ENCODE assay signal across 20 cellular contexts in the genomic region with DNA sequence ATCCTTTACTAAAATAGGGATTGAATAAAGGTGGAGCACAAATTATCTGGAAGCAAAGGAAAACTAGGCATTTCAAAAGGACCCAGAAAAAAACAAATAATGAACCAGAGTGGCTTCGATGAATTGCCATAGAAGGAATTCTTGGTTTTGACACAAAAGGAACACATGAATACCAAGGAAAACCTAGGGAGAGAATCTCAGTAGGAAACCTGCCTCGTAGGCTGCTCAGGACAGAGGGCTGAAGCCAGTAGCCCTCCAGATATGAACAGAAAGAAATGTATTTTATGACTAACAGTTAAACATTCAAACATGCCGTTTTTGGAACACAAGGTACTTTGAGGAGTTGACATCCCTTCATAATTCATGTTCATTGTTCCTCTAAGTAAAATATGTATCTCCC.
DNase-seq lines count a peak whose midpoint lies in the region; ATAC-seq, FAIRE-seq and TF ChIP-seq lines count a peak whose summit lies in the region.
"Had no signal": no experiment of that assay in that cellular context is flagged by ENCODE, and none has a peak within 500 bp of the region (broad histone marks: within the 10 kb centered on the region; RNA-seq: fewer than 3 reads in every experiment).

No MANE protein-coding gene starts in this region.

- H3K36me3 Mint-ChIP-seq in WTC11 (no peaks in the 10 kb centered on the region), neural progenitor cell (no peaks in the 10 kb centered on the region), type B pancreatic cell (no peaks in the 10 kb centered on the region)
- H3K36me3 Mint-ChIP-seq: CD8-positive, alpha-beta memory T cell had no signal

- H4K20me1 ChIP-seq in neural progenitor cell (ENCODE audit: low read depth) = no peaks in the 10 kb centered on the region

- H3K36me3 ChIP-seq in HUES48 (ENCODE audit: control insufficient read depth, insufficient read depth, low read length) (no peaks in the 10 kb centered on the region), neural progenitor cell (no peaks in the 10 kb centered on the region), kidney (ENCODE audit: control insufficient read depth in 1 of 2, insufficient read depth in 2 of 2, low read length in 2 of 2) (no peaks in the 10 kb centered on the region)
- H3K36me3 ChIP-seq: BE2C had no signal

- peak overlapping the region; percentile 59 for H2AFZ ChIP-seq in neural progenitor cell (replicated peaks)

- H3K4me3 ChIP-seq in HUES48 (ENCODE audit: low read depth, low read length) = no peak overlapping the region
- H3K4me3 ChIP-seq in neural progenitor cell = no peak overlapping the region
- no peak overlapping the region for H3K4me3 ChIP-seq in kidney (ENCODE audit: low read length in 2 of 2)
- H3K4me3 ChIP-seq: BLaER1 treated with 17β-estradiol and CSF1 and Interleukin-3, amounts not matched to agents 10 nM and 100 nM had no signal

- TF ChIP-seq CTCF in WTC11 (IDR thresholded peaks at IDR 0.05) (no peak), neural progenitor cell (IDR thresholded peaks at IDR 0.05) (no peak), type B pancreatic cell (conservative IDR thresholded peaks at IDR 0.05) (no peak), kidney (IDR thresholded peaks at IDR 0.05; ENCODE audit: borderline replicate concordance, extremely low read depth, insufficient read depth) (no peak)

- peak overlapping the region; percentile 12 for H3K27ac Mint-ChIP-seq in WTC11
- H3K27ac Mint-ChIP-seq in neural progenitor cell = peak overlapping the region; percentile 88
- H3K27ac Mint-ChIP-seq in type B pancreatic cell = no peak overlapping the region
- H3K27ac Mint-ChIP-seq: CD4-positive, alpha-beta T cell; CD8-positive, alpha-beta memory T cell had no signal

- POLR2A ChIA-PET in WTC11 (lab: Charles Lee) = no interaction called here

- peaks cover 44% of the 10 kb centered on the region for H3K4me1 Mint-ChIP-seq in WTC11
- peaks cover 16% of the 10 kb centered on the region for H3K4me1 Mint-ChIP-seq in neural progenitor cell
- H3K4me1 Mint-ChIP-seq in type B pancreatic cell (ENCODE audit: unreplicated experiment) = no peaks in the 10 kb centered on the region
- H3K4me1 Mint-ChIP-seq: CD14-positive monocyte; CD8-positive, alpha-beta memory T cell had no signal

- peaks cover 7% of the 10 kb centered on the region for H3F3A ChIP-seq in neural progenitor cell (ENCODE audit: low read depth)

- no peak for DNase-seq in WTC11 (ENCODE audit: low spot score)
- DNase-seq in neural progenitor cell (ENCODE audit: low spot score) = no peak
- no peak for DNase-seq in type B pancreatic cell (ENCODE audit: extremely low spot score, unreplicated experiment)
- no peak for DNase-seq in NCI-H1092 (lab: John Stamatoyannopoulos, UW)
- no peak for DNase-seq in kidney
- no peak for DNase-seq in left colon
- DNase-seq: BE2C; CD4-positive, alpha-beta T cell; CD8-positive, alpha-beta memory T cell; DMS 273 treated with DMSO at 0.1 percent for 48 hours; DMS79; EL; GDM1; GOT3; H7 had no signal

- H3K27ac ChIP-seq in HUES48 (ENCODE audit: low read depth, low read length) (peak overlapping the region; percentile 40), neural progenitor cell (peak overlapping the region; percentile 25), kidney (ENCODE audit: low read depth in 2 of 2, low read length in 2 of 2) (no peak overlapping the region)
- H3K27ac ChIP-seq: BLaER1 treated with 17β-estradiol and CSF1 and Interleukin-3, amounts not matched to agents 10 nM and 100 nM had no signal

- no peak overlapping the region for H3K9ac ChIP-seq in HUES48 (ENCODE audit: low read depth, low read length)
- H3K9ac ChIP-seq in neural progenitor cell = no peak overlapping the region
- no peak overlapping the region for H3K9ac ChIP-seq in kidney (ENCODE audit: low read length in 2 of 2)
- H3K9ac ChIP-seq: BLaER1 treated with 17β-estradiol and CSF1 and Interleukin-3, amounts not matched to agents 10 nM and 100 nM had no signal

- H3K4me2 ChIP-seq in neural progenitor cell = peak overlapping the region; percentile 26
- H3K4me2 ChIP-seq: BLaER1 treated with 17β-estradiol and CSF1 and Interleukin-3, amounts not matched to agents 10 nM and 100 nM had no signal

- no peaks in the 10 kb centered on the region for H3K27me3 Mint-ChIP-seq in WTC11 (ENCODE audit: low read depth)
- H3K27me3 Mint-ChIP-seq in neural progenitor cell (ENCODE audit: insufficient read depth, low read depth) = no peaks in the 10 kb centered on the region
- H3K27me3 Mint-ChIP-seq in type B pancreatic cell = no peaks in the 10 kb centered on the region
- H3K27me3 Mint-ChIP-seq: CD4-positive, alpha-beta T cell had no signal

- H3K4me1 ChIP-seq in HUES48 (ENCODE audit: control insufficient read depth, insufficient read depth, low read length) (peaks cover 43% of the 10 kb centered on the region), neural progenitor cell (peaks cover 37% of the 10 kb centered on the region), kidney (ENCODE audit: control insufficient read depth in 1 of 2, insufficient read depth in 1 of 2, low read depth in 1 of 2, low read length in 2 of 2) (no peaks in the 10 kb centered on the region)
- H3K4me1 ChIP-seq: BE2C; BLaER1 treated with 17β-estradiol and CSF1 and Interleukin-3, amounts not matched to agents 10 nM and 100 nM had no signal

- H3K9me3 ChIP-seq in HUES48 (ENCODE audit: control insufficient read depth, insufficient read depth, low read length) = no peaks in the 10 kb centered on the region
- no peaks in the 10 kb centered on the region for H3K9me3 ChIP-seq in neural progenitor cell (ENCODE audit: low read depth)
- no peaks in the 10 kb centered on the region for H3K9me3 ChIP-seq in kidney (ENCODE audit: control insufficient read depth in 1 of 2, low read length in 2 of 2)
- H3K9me3 ChIP-seq: BE2C; BLaER1 treated with 17β-estradiol and CSF1 and Interleukin-3, amounts not matched to agents 10 nM and 100 nM had no signal

- no peaks in the 10 kb centered on the region for H3K9me3 Mint-ChIP-seq in WTC11
- H3K9me3 Mint-ChIP-seq in neural progenitor cell = no peaks in the 10 kb centered on the region
- H3K9me3 Mint-ChIP-seq in type B pancreatic cell = no peaks in the 10 kb centered on the region
- H3K9me3 Mint-ChIP-seq: CD14-positive monocyte; CD4-positive, alpha-beta T cell; CD8-positive, alpha-beta memory T cell had no signal

- no peaks in the 10 kb centered on the region for H3K27me3 ChIP-seq in HUES48 (ENCODE audit: control insufficient read depth, insufficient read depth, low read length)
- no peaks in the 10 kb centered on the region for H3K27me3 ChIP-seq in neural progenitor cell
- H3K27me3 ChIP-seq: BE2C; BLaER1 treated with 17β-estradiol and CSF1 and Interleukin-3, amounts not matched to agents 10 nM and 100 nM had no signal

- intact Hi-C loops in kidney (cut with DNase I) (no loop called here), left colon (cut with DNase I, micrococcal nuclease) (no loop called here)

- no peaks in the 10 kb centered on the region for H3K79me2 ChIP-seq in neural progenitor cell (ENCODE audit: low read depth)

- no peak overlapping the region for H3K4me3 Mint-ChIP-seq in WTC11
- H3K4me3 Mint-ChIP-seq in neural progenitor cell = no peak overlapping the region
- no peak overlapping the region for H3K4me3 Mint-ChIP-seq in type B pancreatic cell
- H3K4me3 Mint-ChIP-seq: CD14-positive monocyte; CD4-positive, alpha-beta T cell; CD8-positive, alpha-beta memory T cell had no signal

- FAIRE-seq in kidney (lab: Jason Lieb, UNC) = no peak
- FAIRE-seq: GM12891 had no signal

- CTCF ChIA-PET in WTC11 (lab: Charles Lee) = no interaction called here

- ATAC-seq in WTC11 (peak; percentile 80), left colon (no peak)
- ATAC-seq: HCT116 had no signal

TF ChIP-seq in WTC11, 78 proteins besides CTCF, POLR2A, EP300 and RAD21 (continues in another document):
- TF ChIP-seq ELF4 (CRISPR knock-in tag; IDR thresholded peaks at IDR 0.05; ENCODE audit: low read depth) (no peak), MYBL2 (CRISPR knock-in tag; IDR thresholded peaks at IDR 0.05) (no peak), ZBTB21 (CRISPR knock-in tag; IDR thresholded peaks at IDR 0.05; ENCODE audit: borderline replicate concordance) (no peak), RORB (CRISPR knock-in tag; IDR thresholded peaks at IDR 0.05) (no peak), KAT7 (CRISPR knock-in tag; IDR thresholded peaks at IDR 0.05; ENCODE audit: borderline replicate concordance) (no peak), NR1H2 (CRISPR knock-in tag; IDR thresholded peaks at IDR 0.05) (no peak), GTF2I (CRISPR knock-in tag; conservative IDR thresholded peaks at IDR 0.05) (no peak), FOXK1 (CRISPR knock-in tag; IDR thresholded peaks at IDR 0.05) (no peak)
- TF ChIP-seq, protein P1, sequence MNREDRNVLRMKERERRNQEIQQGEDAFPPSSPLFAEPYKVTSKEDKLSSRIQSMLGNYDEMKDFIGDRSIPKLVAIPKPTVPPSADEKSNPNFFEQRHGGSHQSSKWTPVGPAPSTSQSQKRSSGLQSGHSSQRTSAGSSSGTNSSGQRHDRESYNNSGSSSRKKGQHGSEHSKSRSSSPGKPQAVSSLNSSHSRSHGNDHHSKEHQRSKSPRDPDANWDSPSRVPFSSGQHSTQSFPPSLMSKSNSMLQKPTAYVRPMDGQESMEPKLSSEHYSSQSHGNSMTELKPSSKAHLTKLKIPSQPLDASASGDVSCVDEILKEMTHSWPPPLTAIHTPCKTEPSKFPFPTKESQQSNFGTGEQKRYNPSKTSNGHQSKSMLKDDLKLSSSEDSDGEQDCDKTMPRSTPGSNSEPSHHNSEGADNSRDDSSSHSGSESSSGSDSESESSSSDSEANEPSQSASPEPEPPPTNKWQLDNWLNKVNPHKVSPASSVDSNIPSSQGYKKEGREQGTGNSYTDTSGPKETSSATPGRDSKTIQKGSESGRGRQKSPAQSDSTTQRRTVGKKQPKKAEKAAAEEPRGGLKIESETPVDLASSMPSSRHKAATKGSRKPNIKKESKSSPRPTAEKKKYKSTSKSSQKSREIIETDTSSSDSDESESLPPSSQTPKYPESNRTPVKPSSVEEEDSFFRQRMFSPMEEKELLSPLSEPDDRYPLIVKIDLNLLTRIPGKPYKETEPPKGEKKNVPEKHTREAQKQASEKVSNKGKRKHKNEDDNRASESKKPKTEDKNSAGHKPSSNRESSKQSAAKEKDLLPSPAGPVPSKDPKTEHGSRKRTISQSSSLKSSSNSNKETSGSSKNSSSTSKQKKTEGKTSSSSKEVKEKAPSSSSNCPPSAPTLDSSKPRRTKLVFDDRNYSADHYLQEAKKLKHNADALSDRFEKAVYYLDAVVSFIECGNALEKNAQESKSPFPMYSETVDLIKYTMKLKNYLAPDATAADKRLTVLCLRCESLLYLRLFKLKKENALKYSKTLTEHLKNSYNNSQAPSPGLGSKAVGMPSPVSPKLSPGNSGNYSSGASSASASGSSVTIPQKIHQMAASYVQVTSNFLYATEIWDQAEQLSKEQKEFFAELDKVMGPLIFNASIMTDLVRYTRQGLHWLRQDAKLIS (CRISPR knock-in tag; IDR thresholded peaks at IDR 0.05; ENCODE audit: borderline replicate concordance) = no peak

Comparison
In these comparisons a context has a peak if more than half of its experiments do, and no peak if none do; other contexts are left out.
1. H3K27ac ChIP-seq: peak in HUES48 (single experiment) and neural progenitor cell (single experiment); none in kidney (0 of 2).